9 cellular contexts compared by ENCODE assay signal in the genomic region with DNA sequence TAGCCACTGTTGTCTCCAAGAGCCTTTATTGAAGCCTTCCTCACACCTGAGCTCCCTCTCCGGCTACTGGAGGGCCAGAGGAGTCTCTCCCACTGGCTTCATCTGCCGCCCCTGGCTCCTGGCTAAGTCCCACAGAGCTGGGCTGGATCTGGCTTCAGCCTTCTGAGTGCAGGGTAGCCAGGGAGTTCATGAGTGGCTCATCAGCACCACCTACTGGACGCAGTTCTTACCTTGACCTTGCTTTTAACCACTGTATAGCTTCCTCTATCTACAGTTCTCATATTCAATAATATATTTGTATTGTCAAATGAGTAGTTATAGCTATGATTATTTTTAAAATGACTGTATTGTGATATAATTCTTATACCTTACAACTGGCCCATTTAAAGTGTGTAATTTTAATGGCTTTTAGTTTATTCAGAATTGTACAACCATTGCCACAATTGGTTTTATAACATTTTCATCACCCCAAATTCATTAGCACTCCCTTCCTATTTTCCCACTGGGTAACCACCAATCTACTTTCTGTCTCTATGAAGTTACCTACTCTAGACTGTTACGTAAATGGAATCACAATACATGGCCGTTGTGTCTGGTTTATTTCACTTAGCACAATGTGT. TPM values are rescaled to one million over a fixed set of nuclear protein-coding genes. Genes with fewer than 3 reads are reported as not detected.
DNase-seq lines count a peak whose midpoint lies in the region; ATAC-seq and TF ChIP-seq lines count a peak whose summit lies in the region.
"Had no signal": no experiment of that assay in that cellular context is flagged by ENCODE, and none has a peak within 500 bp of the region (broad histone marks: within the 10 kb centered on the region; RNA-seq: fewer than 3 reads in every experiment).

No MANE protein-coding gene starts in this region.

- peaks cover 8 to 16% of the 10 kb centered on the region in 2 donors for H3K27me3 Mint-ChIP-seq in CD4-positive, alpha-beta memory T cell

- H3K4me3 Mint-ChIP-seq in CD4-positive, alpha-beta memory T cell = no peak overlapping the region

- no peak overlapping the region for H3K27ac Mint-ChIP-seq in CD4-positive, alpha-beta memory T cell

- POLR2A ChIA-PET in CD4-positive, alpha-beta memory T cell (lab: Charles Lee; ENCODE audit: partially characterized antibody) = interaction anchor here (1.2 kb wide), 1 partner anchor 199 kb away, joined by 4 read pairs; no protein-coding TSS in a partner anchor

- no peak for TF ChIP-seq POLR2A in lower leg skin (IDR thresholded peaks at IDR 0.05)

- ATAC-seq in GM19397 (IDR thresholded peaks at IDR 0.05; ENCODE audit: unreplicated experiment) (peak; percentile 96), HG03520 (IDR thresholded peaks at IDR 0.05; ENCODE audit: unreplicated experiment) (peak; percentile 95)

- no peak overlapping the region for H3K27ac ChIP-seq in CD4-positive, alpha-beta memory T cell (ENCODE audit: low read depth, low read length)

- no peaks in the 10 kb centered on the region for H3K4me1 ChIP-seq in CD4-positive, alpha-beta memory T cell (ENCODE audit: insufficient read depth, low read length)

- H3K36me3 Mint-ChIP-seq in CD4-positive, alpha-beta memory T cell = peaks cover 0 to 1% of the 10 kb centered on the region in 2 donors

- DNase-seq in CD4-positive, alpha-beta memory T cell = peak; percentile 62 to 73 (median 67)
- DNase-seq in NCI-H69 (lab: John Stamatoyannopoulos, UW) = peak; percentile 94
- peak; percentile 77 for DNase-seq in activated CD4-positive, alpha-beta T cell treated with anti-CD3 and anti-CD28 coated beads, Interleukin-2, amount 50 U/mL, for 1 hour
- peak; percentile 92 for DNase-seq in dermis blood vessel endothelial cell
- peak; percentile 81 to 93 for DNase-seq in lower leg skin (ENCODE audit: low spot score in 2 of 2)
- peak; percentile 41 for DNase-seq in stimulated activated CD8-positive, alpha-beta memory T cell treated with anti-CD3 and anti-CD28 coated beads, Interleukin-12 subunit alpha, Interleukin-12 subunit beta, amount 100 ng/mL, for 24 hours (ENCODE audit: extremely low read depth)

- intact Hi-C loops in CD4-positive, alpha-beta memory T cell (cut with micrococcal nuclease) = loop anchor here (1.0 kb wide), 6 partner anchors 59 to 512 kb away; no protein-coding TSS in a partner anchor
- intact Hi-C loops in lower leg skin (cut with DNase I; ENCODE audit: low total_unique reads) = loop anchor here (10.0 kb wide), 1 partner anchor 197 kb away; no protein-coding TSS in a partner anchor

- H3K9me3 Mint-ChIP-seq in CD4-positive, alpha-beta memory T cell = peaks cover 0 to 15% (median 5%) of the 10 kb centered on the region in 8 donors

- CTCF ChIA-PET in CD4-positive, alpha-beta memory T cell (lab: Charles Lee; ENCODE audit: partially characterized antibody) = interaction anchor here (0.6 to 4.2 kb wide), 48 partner anchors 9 to 926 kb away, joined by 3 to 63 read pairs (median 4); a partner anchor contains a TSS

- H3K27me3 ChIP-seq in CD4-positive, alpha-beta memory T cell (ENCODE audit: insufficient read depth, low read length) = no peaks in the 10 kb centered on the region

- no peaks in the 10 kb centered on the region for H3K9me3 ChIP-seq in CD4-positive, alpha-beta memory T cell (ENCODE audit: control insufficient read depth in 1 of 2, low read length in 2 of 2)

- H3K36me3 ChIP-seq in CD4-positive, alpha-beta memory T cell (ENCODE audit: insufficient read depth, low read length) = no peaks in the 10 kb centered on the region

- no peaks in the 10 kb centered on the region for H3K4me1 Mint-ChIP-seq in CD4-positive, alpha-beta memory T cell

- WGBS in lower leg skin, 2 donors = 17 to 21% methylated on average over 5 of the region's 5 CpGs

- TF ChIP-seq CTCF in lower leg skin (IDR thresholded peaks at IDR 0.05) = peak in 1 of 3 donors; percentile 54

- H3K4me3 ChIP-seq in CD4-positive, alpha-beta memory T cell (ENCODE audit: low read length in 2 of 2) = no peak overlapping the region
- H3K4me3 ChIP-seq in lower leg skin (ENCODE audit: low read depth, poor library complexity, severe bottlenecking) = no peak overlapping the region

RNA-seq across cellular contexts. Expression of a gene that starts 17.7 kb away (rescaled TPM):
- total RNA-seq in CD4-positive, alpha-beta memory T cell = not detected
- not detected for polyA plus RNA-seq in CD4-positive, alpha-beta memory T cell
- total RNA-seq in dermis blood vessel endothelial cell (not detected in 2 replicates), lower leg skin (1 to 10 TPM in 1 of 4 donors, under 1 TPM in 1, not detected in 2; 0.08 to 2.4 TPM)
- total RNA-seq: activated CD8-positive, alpha-beta memory T cell treated with anti-CD3 and anti-CD28 coated beads for 36 hours had no signal

RNA-seq across cellular contexts. Expression of a gene that starts 45.6 kb away (rescaled TPM):
- total RNA-seq in CD4-positive, alpha-beta memory T cell = 10 to 100 TPM; 25.8 to 26.9 TPM
- 1 to 10 TPM; 1.8 to 4.9 TPM for polyA plus RNA-seq in CD4-positive, alpha-beta memory T cell
- total RNA-seq in dermis blood vessel endothelial cell (22.8 and 24.0 TPM in 2 replicates), lower leg skin (10 to 100 TPM in 2 of 4 donors, 1 to 10 TPM in 2; 7.0 to 13.9 (median 10.9) TPM)

RNA-seq across cellular contexts. Expression of a gene that starts 55.9 kb away (rescaled TPM):
- total RNA-seq in CD4-positive, alpha-beta memory T cell = 100 to 1,000 TPM; 145 to 153 TPM
- 100 to 1,000 TPM; 123 to 138 TPM for polyA plus RNA-seq in CD4-positive, alpha-beta memory T cell
- 124 and 161 TPM in 2 replicates for total RNA-seq in dermis blood vessel endothelial cell
- 10 to 100 TPM; 56.0 to 78.2 (median 73.0) TPM for total RNA-seq in lower leg skin

Comparison
In these comparisons a context has a peak if more than half of its experiments do, and no peak if none do; other contexts are left out.
1. DNase-seq: peak in every context shown above with its lines; median percentile 94 in NCI-H69; 92 in dermis blood vessel endothelial cell; 87 in lower leg skin; 77 in activated CD4-positive, alpha-beta T cell treated with anti-CD3 and anti-CD28 coated beads, Interleukin-2, amount 50 U/mL, for 1 hour; 67 in CD4-positive, alpha-beta memory T cell; 41 in stimulated activated CD8-positive, alpha-beta memory T cell treated with anti-CD3 and anti-CD28 coated beads, Interleukin-12 subunit alpha, Interleukin-12 subunit beta, amount 100 ng/mL, for 24 hours.